Comparison of ENCODE assay signal across 1 cellular context in genomic region chr4:16250665-16251365, GRCh38.
TF ChIP-seq lines count a peak whose summit lies in the region.

No MANE protein-coding gene starts in this region.

TF ChIP-seq in HepG2, 621 proteins besides CTCF, POLR2A, EP300 and RAD21 (continued from another document and continues in another):
- TF ChIP-seq ZNF609 (CRISPR knock-in tag; IDR thresholded peaks at IDR 0.05; ENCODE audit: borderline replicate concordance): no peak; the same call in 1 of the 2 replicates
- 0 out of 2 replicates have a peak, but pooled peaks have one; percentile 35 for TF ChIP-seq FOXJ3 (CRISPR knock-in tag; IDR thresholded peaks at IDR 0.05; ENCODE audit: borderline replicate concordance)
- TF ChIP-seq, protein P1, sequence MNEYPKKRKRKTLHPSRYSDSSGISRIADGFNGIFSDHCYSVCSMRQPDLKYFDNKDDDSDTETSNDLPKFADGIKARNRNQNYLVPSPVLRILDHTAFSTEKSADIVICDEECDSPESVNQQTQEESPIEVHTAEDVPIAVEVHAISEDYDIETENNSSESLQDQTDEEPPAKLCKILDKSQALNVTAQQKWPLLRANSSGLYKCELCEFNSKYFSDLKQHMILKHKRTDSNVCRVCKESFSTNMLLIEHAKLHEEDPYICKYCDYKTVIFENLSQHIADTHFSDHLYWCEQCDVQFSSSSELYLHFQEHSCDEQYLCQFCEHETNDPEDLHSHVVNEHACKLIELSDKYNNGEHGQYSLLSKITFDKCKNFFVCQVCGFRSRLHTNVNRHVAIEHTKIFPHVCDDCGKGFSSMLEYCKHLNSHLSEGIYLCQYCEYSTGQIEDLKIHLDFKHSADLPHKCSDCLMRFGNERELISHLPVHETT (CRISPR knock-in tag; conservative IDR thresholded peaks at IDR 0.05): no peak
- no peak for TF ChIP-seq NBN (conservative IDR thresholded peaks at IDR 0.05)
- TF ChIP-seq HDAC1 (CRISPR knock-in tag; IDR thresholded peaks at IDR 0.05): 0 out of 2 replicates have a peak, but pooled peaks have one; percentile 20
- peak; percentile 71; the same call in 1 of the 2 replicates for TF ChIP-seq GATAD2A (CRISPR knock-in tag; IDR thresholded peaks at IDR 0.05)
- no peak for TF ChIP-seq ZMYM3 (CRISPR knock-in tag; IDR thresholded peaks at IDR 0.05)
- TF ChIP-seq RCOR2 (CRISPR knock-in tag; IDR thresholded peaks at IDR 0.05): peak; percentile 62; the same call in 1 of the 2 replicates
- TF ChIP-seq NR2F6 (IDR thresholded peaks at IDR 0.05): peak; percentile 87
- peak; percentile 68 for TF ChIP-seq NR2F6 (CRISPR knock-in tag; IDR thresholded peaks at IDR 0.05)
- no peak for TF ChIP-seq MXD3 (CRISPR knock-in tag; IDR thresholded peaks at IDR 0.05)
- TF ChIP-seq ZNF781 (CRISPR knock-in tag; IDR thresholded peaks at IDR 0.05; ENCODE audit: borderline replicate concordance, not compliant biosample characterization): no peak
- TF ChIP-seq TCF7 (IDR thresholded peaks at IDR 0.05; ENCODE audit: low read depth): peak; percentile 45
- TF ChIP-seq ZHX2 (IDR thresholded peaks at IDR 0.05; ENCODE audit: low read depth): no peak
- no peak for TF ChIP-seq ZHX2 (CRISPR knock-in tag; IDR thresholded peaks at IDR 0.05; ENCODE audit: borderline replicate concordance)
- TF ChIP-seq, protein P2, sequence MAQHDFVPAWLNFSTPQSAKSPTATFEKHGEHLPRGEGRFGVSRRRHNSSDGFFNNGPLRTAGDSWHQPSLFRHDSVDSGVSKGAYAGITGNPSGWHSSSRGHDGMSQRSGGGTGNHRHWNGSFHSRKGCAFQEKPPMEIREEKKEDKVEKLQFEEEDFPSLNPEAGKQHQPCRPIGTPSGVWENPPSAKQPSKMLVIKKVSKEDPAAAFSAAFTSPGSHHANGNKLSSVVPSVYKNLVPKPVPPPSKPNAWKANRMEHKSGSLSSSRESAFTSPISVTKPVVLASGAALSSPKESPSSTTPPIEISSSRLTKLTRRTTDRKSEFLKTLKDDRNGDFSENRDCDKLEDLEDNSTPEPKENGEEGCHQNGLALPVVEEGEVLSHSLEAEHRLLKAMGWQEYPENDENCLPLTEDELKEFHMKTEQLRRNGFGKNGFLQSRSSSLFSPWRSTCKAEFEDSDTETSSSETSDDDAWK (CRISPR knock-in tag; IDR thresholded peaks at IDR 0.05): no peak
- TF ChIP-seq, protein P3, sequence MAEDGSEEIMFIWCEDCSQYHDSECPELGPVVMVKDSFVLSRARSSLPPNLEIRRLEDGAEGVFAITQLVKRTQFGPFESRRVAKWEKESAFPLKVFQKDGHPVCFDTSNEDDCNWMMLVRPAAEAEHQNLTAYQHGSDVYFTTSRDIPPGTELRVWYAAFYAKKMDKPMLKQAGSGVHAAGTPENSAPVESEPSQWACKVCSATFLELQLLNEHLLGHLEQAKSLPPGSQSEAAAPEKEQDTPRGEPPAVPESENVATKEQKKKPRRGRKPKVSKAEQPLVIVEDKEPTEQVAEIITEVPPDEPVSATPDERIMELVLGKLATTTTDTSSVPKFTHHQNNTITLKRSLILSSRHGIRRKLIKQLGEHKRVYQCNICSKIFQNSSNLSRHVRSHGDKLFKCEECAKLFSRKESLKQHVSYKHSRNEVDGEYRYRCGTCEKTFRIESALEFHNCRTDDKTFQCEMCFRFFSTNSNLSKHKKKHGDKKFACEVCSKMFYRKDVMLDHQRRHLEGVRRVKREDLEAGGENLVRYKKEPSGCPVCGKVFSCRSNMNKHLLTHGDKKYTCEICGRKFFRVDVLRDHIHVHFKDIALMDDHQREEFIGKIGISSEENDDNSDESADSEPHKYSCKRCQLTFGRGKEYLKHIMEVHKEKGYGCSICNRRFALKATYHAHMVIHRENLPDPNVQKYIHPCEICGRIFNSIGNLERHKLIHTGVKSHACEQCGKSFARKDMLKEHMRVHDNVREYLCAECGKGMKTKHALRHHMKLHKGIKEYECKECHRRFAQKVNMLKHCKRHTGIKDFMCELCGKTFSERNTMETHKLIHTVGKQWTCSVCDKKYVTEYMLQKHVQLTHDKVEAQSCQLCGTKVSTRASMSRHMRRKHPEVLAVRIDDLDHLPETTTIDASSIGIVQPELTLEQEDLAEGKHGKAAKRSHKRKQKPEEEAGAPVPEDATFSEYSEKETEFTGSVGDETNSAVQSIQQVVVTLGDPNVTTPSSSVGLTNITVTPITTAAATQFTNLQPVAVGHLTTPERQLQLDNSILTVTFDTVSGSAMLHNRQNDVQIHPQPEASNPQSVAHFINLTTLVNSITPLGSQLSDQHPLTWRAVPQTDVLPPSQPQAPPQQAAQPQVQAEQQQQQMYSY (CRISPR knock-in tag; IDR thresholded peaks at IDR 0.05): peak; percentile 79
- TF ChIP-seq ZNF652 (CRISPR knock-in tag; IDR thresholded peaks at IDR 0.05; ENCODE audit: borderline replicate concordance, low read depth): no peak
- TF ChIP-seq RFX3 (CRISPR knock-in tag; IDR thresholded peaks at IDR 0.05): 0 out of 2 replicates have a peak, but pooled peaks have one; percentile 43
- peak; percentile 72; the same call in 1 of the 2 replicates for TF ChIP-seq IKZF5 (CRISPR knock-in tag; IDR thresholded peaks at IDR 0.05)
- TF ChIP-seq CHD2 (IDR thresholded peaks at IDR 0.05; ENCODE audit: low read depth, low read length): no peak
- TF ChIP-seq PHF21A (CRISPR knock-in tag; IDR thresholded peaks at IDR 0.05): 0 out of 2 replicates have a peak, but pooled peaks have one; percentile 19
- no peak for TF ChIP-seq IRX3 (CRISPR knock-in tag; IDR thresholded peaks at IDR 0.05; ENCODE audit: borderline replicate concordance, low read depth)
- no peak for TF ChIP-seq BRD4 (CRISPR knock-in tag; IDR thresholded peaks at IDR 0.05)
- TF ChIP-seq NR2C2 (CRISPR knock-in tag; IDR thresholded peaks at IDR 0.05; ENCODE audit: borderline replicate concordance): peak; percentile 36; the same call in 1 of the 2 replicates
- no peak for TF ChIP-seq PHB2 (IDR thresholded peaks at IDR 0.05; ENCODE audit: partially characterized antibody)
- no peak for TF ChIP-seq ZNF891 (CRISPR knock-in tag; IDR thresholded peaks at IDR 0.05)
- no peak for TF ChIP-seq ZNF10 (CRISPR knock-in tag; IDR thresholded peaks at IDR 0.05; ENCODE audit: borderline replicate concordance, low read depth)
- TF ChIP-seq SRSF9 (IDR thresholded peaks at IDR 0.05; ENCODE audit: borderline replicate concordance, insufficient read depth, low read depth, low read length, poor library complexity, severe bottlenecking): no peak
- peak; percentile 74 for TF ChIP-seq BCL6 (CRISPR knock-in tag; IDR thresholded peaks at IDR 0.05)
- 0 out of 2 replicates have a peak, but pooled peaks have one; percentile 30 for TF ChIP-seq ZNF543 (CRISPR knock-in tag; IDR thresholded peaks at IDR 0.05)
- TF ChIP-seq, protein P4, sequence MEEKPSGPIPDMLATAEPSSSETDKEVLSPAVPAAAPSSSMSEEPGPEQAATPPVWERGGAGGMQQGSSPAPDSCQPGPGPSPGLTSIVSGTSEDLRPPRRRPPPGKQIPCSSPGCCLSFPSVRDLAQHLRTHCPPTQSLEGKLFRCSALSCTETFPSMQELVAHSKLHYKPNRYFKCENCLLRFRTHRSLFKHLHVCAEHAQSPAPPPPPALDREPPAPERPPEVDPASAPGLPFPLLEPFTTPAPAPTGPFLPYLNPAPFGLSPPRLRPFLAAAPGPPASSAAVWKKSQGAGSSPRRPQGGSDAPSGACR (CRISPR knock-in tag; IDR thresholded peaks at IDR 0.05): no peak
- TF ChIP-seq ZBTB7A (CRISPR knock-in tag; IDR thresholded peaks at IDR 0.05): no peak
- no peak for TF ChIP-seq MTA3 (CRISPR knock-in tag; IDR thresholded peaks at IDR 0.05)
- TF ChIP-seq, protein P5, sequence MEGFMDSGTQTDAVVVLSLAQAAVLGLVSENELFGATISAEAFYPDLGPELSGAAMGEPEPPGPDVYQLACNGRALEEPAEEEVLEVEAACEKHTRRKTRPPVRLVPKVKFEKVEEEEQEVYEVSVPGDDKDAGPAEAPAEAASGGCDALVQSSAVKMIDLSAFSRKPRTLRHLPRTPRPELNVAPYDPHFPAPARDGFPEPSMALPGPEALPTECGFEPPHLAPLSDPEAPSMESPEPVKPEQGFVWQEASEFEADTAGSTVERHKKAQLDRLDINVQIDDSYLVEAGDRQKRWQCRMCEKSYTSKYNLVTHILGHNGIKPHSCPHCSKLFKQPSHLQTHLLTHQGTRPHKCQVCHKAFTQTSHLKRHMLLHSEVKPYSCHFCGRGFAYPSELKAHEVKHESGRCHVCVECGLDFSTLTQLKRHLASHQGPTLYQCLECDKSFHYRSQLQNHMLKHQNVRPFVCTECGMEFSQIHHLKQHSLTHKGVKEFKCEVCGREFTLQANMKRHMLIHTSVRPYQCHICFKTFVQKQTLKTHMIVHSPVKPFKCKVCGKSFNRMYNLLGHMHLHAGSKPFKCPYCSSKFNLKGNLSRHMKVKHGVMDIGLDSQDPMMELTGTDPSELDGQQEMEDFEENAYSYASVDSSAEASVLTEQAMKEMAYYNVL (CRISPR knock-in tag; IDR thresholded peaks at IDR 0.05; ENCODE audit: borderline replicate concordance): peak; percentile 66; the same call in 1 of the 2 replicates
- no peak for TF ChIP-seq ZNF709 (CRISPR knock-in tag; IDR thresholded peaks at IDR 0.05)
- no peak for TF ChIP-seq PRMT3 (CRISPR knock-in tag; IDR thresholded peaks at IDR 0.05; ENCODE audit: borderline replicate concordance, low read depth)
- no peak for TF ChIP-seq ZSCAN9 (CRISPR knock-in tag; IDR thresholded peaks at IDR 0.05; ENCODE audit: borderline replicate concordance)
